7 cellular contexts compared by ENCODE assay signal in genomic region chrX:3960952-3961351, GRCh38.
"Had no signal": no experiment of that assay in that cellular context is flagged by ENCODE, and none has a peak within 500 bp of the region (broad histone marks: within the 10 kb centered on the region; RNA-seq: fewer than 3 reads in every experiment).

No MANE protein-coding gene starts in this region.

- H3K36me3 ChIP-seq: HAP-1 had no signal

- H3K27ac ChIP-seq: GM23248 had no signal

- H3K4me1 ChIP-seq: HAP-1 had no signal

- H3K9me3 ChIP-seq: HAP-1 had no signal

- ATAC-seq: HCT116 had no signal

- DNase-seq: GM23248, GOT3, H7, IMR-90, KBM-7 had no signal

- H3K4me3 ChIP-seq: GM23248, HAP-1 had no signal
